Comparison of ENCODE assay signal across 22 cellular contexts in genomic region chr7:17624379-17624778, GRCh38.
DNase-seq lines count a peak whose midpoint lies in the region; ATAC-seq and TF ChIP-seq lines count a peak whose summit lies in the region.
"Had no signal": no experiment of that assay in that cellular context is flagged by ENCODE, and none has a peak within 500 bp of the region (broad histone marks: within the 10 kb centered on the region; RNA-seq: fewer than 3 reads in every experiment).

No MANE protein-coding gene starts in this region.

- H3K9ac ChIP-seq in mammary epithelial cell (ENCODE audit: insufficient read depth, low read length) (no peak overlapping the region), smooth muscle cell (ENCODE audit: low read depth) (peak overlapping the region; percentile 44), SK-N-SH (no peak overlapping the region)

- no peak overlapping the region for H3K27ac ChIP-seq in mammary epithelial cell (ENCODE audit: insufficient read depth, low read depth, low read length)
- H3K27ac ChIP-seq in SJSA1: peak overlapping the region; percentile 47
- peak overlapping the region; percentile 85 for H3K27ac ChIP-seq in smooth muscle cell (ENCODE audit: low read depth)
- H3K27ac ChIP-seq in suprapubic skin: no peak overlapping the region
- peak overlapping the region in 1 of 2 experiments; percentile 16; a peak in 2 of 4 replicates for H3K27ac ChIP-seq in SK-N-SH (ENCODE audit: low read depth in 2 of 2, low read length in 1 of 2)

- H3K36me3 Mint-ChIP-seq in MCF 10A (ENCODE audit: insufficient read depth, unreplicated experiment): no peaks in the 10 kb centered on the region

- H2AFZ ChIP-seq in mammary epithelial cell (ENCODE audit: low read depth, low read length) (no peak overlapping the region), smooth muscle cell (ENCODE audit: low read depth) (no peak overlapping the region), SK-N-SH (ENCODE audit: low read depth) (no peak overlapping the region)

- no peak for TF ChIP-seq RAD21 in SK-N-SH (IDR thresholded peaks at IDR 0.05; ENCODE audit: low read length)

- no peak overlapping the region for H3K4me3 ChIP-seq in mammary epithelial cell (replicated peaks in 1 of 3; ENCODE audit: insufficient read depth in 1 of 3, low read depth in 2 of 3, low read length in 3 of 3)
- H3K4me3 ChIP-seq in SJSA1: no peak overlapping the region
- no peak overlapping the region for H3K4me3 ChIP-seq in fibroblast of the aortic adventitia (ENCODE audit: low read depth, low read length)
- H3K4me3 ChIP-seq in smooth muscle cell: no peak overlapping the region
- H3K4me3 ChIP-seq in suprapubic skin: no peak overlapping the region
- no peak overlapping the region for H3K4me3 ChIP-seq in SK-N-SH (ENCODE audit: low read depth in 2 of 2, low read length in 1 of 2)
- H3K4me3 ChIP-seq: HAP-1 had no signal

- dilution Hi-C loops in mammary epithelial cell (cut with HindIII; ENCODE audit: low sequenced_read_pairs): no loop called here

- in situ Hi-C loops in mammary epithelial cell (cut with MboI; ENCODE audit: low sequenced_read_pairs in 2 of 2): no loop called here

- DNase-seq in MCF 10A (ENCODE audit: unreplicated experiment): no peak
- DNase-seq in mammary epithelial cell: no peak
- no peak for DNase-seq in SJSA1 (ENCODE audit: low read depth in 1 of 2, low spot score in 2 of 2)
- DNase-seq in fibroblast of the aortic adventitia (ENCODE audit: low read depth): peak; percentile 24
- no peak for DNase-seq in smooth muscle cell (lab: John Stamatoyannopoulos, UW; ENCODE audit: unreplicated experiment)
- DNase-seq in suprapubic skin (ENCODE audit: low spot score in 2 of 2): no peak
- no peak for DNase-seq in SK-N-SH
- no peak for DNase-seq in stimulated activated naive CD8-positive, alpha-beta T cell treated with anti-CD3 and anti-CD28 coated beads, Interleukin-15, Interleukin-2, amounts not matched to agents 100 U/mL and 50 U/mL, for 24 hours
- DNase-seq: 8988T, COR-L47, KG1, NCI-H146, NCI-H2081, NCI-H2171 treated with DMSO at 0.1 percent for 48 hours, NCI-H446, NCI-H748 treated with DMSO at 0.1 percent for 48 hours, OCI-M1, RPMI8226, SHP77 treated with DMSO at 0.1 percent for 48 hours had no signal

- TF ChIP-seq CTCF in MCF 10A (IDR thresholded peaks at IDR 0.05; ENCODE audit: unreplicated experiment) (no peak), mammary epithelial cell (conservative IDR thresholded peaks at IDR 0.05 in 1 of 2, IDR thresholded peaks at IDR 0.05 in 1 of 2; ENCODE audit: extremely low read depth in 1 of 2, insufficient read depth in 1 of 2, low read depth in 1 of 2, low read length in 2 of 2) (no peak), fibroblast of the aortic adventitia (IDR thresholded peaks at IDR 0.05; ENCODE audit: insufficient read depth, low read length) (no peak), smooth muscle cell (IDR thresholded peaks at IDR 0.05; ENCODE audit: borderline replicate concordance, insufficient read depth, poor library complexity, severe bottlenecking) (no peak), suprapubic skin (IDR thresholded peaks at IDR 0.05) (no peak), SK-N-SH (IDR thresholded peaks at IDR 0.05) (no peak)

- peak overlapping the region; percentile 57 for H3K27ac Mint-ChIP-seq in MCF 10A (ENCODE audit: low read depth, unreplicated experiment)
- H3K27ac Mint-ChIP-seq: B cell had no signal

- H3K36me3 ChIP-seq in mammary epithelial cell (ENCODE audit: insufficient read depth, low read length) (no peaks in the 10 kb centered on the region), SJSA1 (no peaks in the 10 kb centered on the region), smooth muscle cell (ENCODE audit: low read depth) (no peaks in the 10 kb centered on the region), suprapubic skin (no peaks in the 10 kb centered on the region), SK-N-SH (replicated peaks in 1 of 2; ENCODE audit: control insufficient read depth in 1 of 2, insufficient read depth in 2 of 2, low read length in 1 of 2) (no peaks in the 10 kb centered on the region)
- H3K36me3 ChIP-seq: HAP-1 had no signal

- H3K4me3 Mint-ChIP-seq in MCF 10A (ENCODE audit: unreplicated experiment): no peak overlapping the region
- H3K4me3 Mint-ChIP-seq: B cell had no signal

- H3K27me3 Mint-ChIP-seq in MCF 10A (ENCODE audit: insufficient read depth, unreplicated experiment): no peaks in the 10 kb centered on the region
- H3K27me3 Mint-ChIP-seq: B cell had no signal

- no peaks in the 10 kb centered on the region for H3K27me3 ChIP-seq in mammary epithelial cell (ENCODE audit: insufficient read depth, low read length)
- H3K27me3 ChIP-seq in SJSA1 (replicated peaks): no peaks in the 10 kb centered on the region
- H3K27me3 ChIP-seq in smooth muscle cell (ENCODE audit: low read depth): no peaks in the 10 kb centered on the region
- no peaks in the 10 kb centered on the region for H3K27me3 ChIP-seq in suprapubic skin
- no peaks in the 10 kb centered on the region for H3K27me3 ChIP-seq in SK-N-SH (ENCODE audit: insufficient read depth)

- no peaks in the 10 kb centered on the region for H3K9me3 ChIP-seq in mammary epithelial cell (replicated peaks; ENCODE audit: insufficient read depth, low read length)
- H3K9me3 ChIP-seq in SJSA1 (replicated peaks): no peaks in the 10 kb centered on the region
- H3K9me3 ChIP-seq in smooth muscle cell (replicated peaks; ENCODE audit: low read depth): no peaks in the 10 kb centered on the region
- H3K9me3 ChIP-seq in suprapubic skin: no peaks in the 10 kb centered on the region
- H3K9me3 ChIP-seq in SK-N-SH: no peaks in the 10 kb centered on the region
- H3K9me3 ChIP-seq: HAP-1 had no signal

- H3K9me3 Mint-ChIP-seq in MCF 10A (ENCODE audit: unreplicated experiment): no peaks in the 10 kb centered on the region

- intact Hi-C loops in MCF 10A (cut with micrococcal nuclease): no loop called here
- intact Hi-C loops in mammary epithelial cell (cut with micrococcal nuclease): no loop called here

- no TSS peak for BruUV-seq in MCF 10A (replicated peaks; lab: Mats Ljungman, UMichigan)
- BruUV-seq in mammary epithelial cell (replicated peaks; lab: Mats Ljungman, UMichigan): no TSS peak

- peaks cover 4% of the 10 kb centered on the region for H3K4me1 ChIP-seq in mammary epithelial cell (ENCODE audit: insufficient read depth, low read length)
- peaks cover 30% of the 10 kb centered on the region for H3K4me1 ChIP-seq in SJSA1 (replicated peaks)
- peaks cover 16% of the 10 kb centered on the region for H3K4me1 ChIP-seq in smooth muscle cell (ENCODE audit: low read depth)
- peaks cover 8% of the 10 kb centered on the region for H3K4me1 ChIP-seq in suprapubic skin
- H3K4me1 ChIP-seq in SK-N-SH (ENCODE audit: control insufficient read depth in 1 of 2, insufficient read depth in 2 of 2, low read depth in 1 of 2, low read length in 1 of 2): no peaks in the 10 kb centered on the region; a peak in 1 of 4 replicates

- H4K20me1 ChIP-seq in mammary epithelial cell (ENCODE audit: insufficient read depth, low read length): no peaks in the 10 kb centered on the region
- no peaks in the 10 kb centered on the region for H4K20me1 ChIP-seq in smooth muscle cell (ENCODE audit: low read depth)
- H4K20me1 ChIP-seq in SK-N-SH (ENCODE audit: insufficient read depth): no peaks in the 10 kb centered on the region

- CTCF ChIA-PET in MCF 10A (lab: Yijun Ruan, JAX) (interaction anchor here (0.7 kb wide), 1 partner anchor 45 kb away, joined by 3 read pairs; no protein-coding TSS in a partner anchor), mammary epithelial cell (lab: Charles Lee; ENCODE audit: low non-redundant PET) (no interaction called here), SK-N-SH (lab: Yijun Ruan, JAX) (interaction anchor here (1.5 to 2.5 kb wide), 3 partner anchors 9 to 16 kb away, joined by 3 to 11 read pairs (median 4); no protein-coding TSS in a partner anchor)

- H3K79me2 ChIP-seq in mammary epithelial cell (ENCODE audit: insufficient read depth, low read length) (no peaks in the 10 kb centered on the region), smooth muscle cell (ENCODE audit: low read depth) (no peaks in the 10 kb centered on the region), SK-N-SH (ENCODE audit: insufficient read depth) (no peaks in the 10 kb centered on the region)

- no peak for TF ChIP-seq POLR2A in suprapubic skin (IDR thresholded peaks at IDR 0.05)

- TF ChIP-seq EP300 in suprapubic skin (IDR thresholded peaks at IDR 0.05) (no peak), SK-N-SH (IDR thresholded peaks at IDR 0.05; ENCODE audit: borderline replicate concordance in 1 of 2, low read depth in 1 of 2, low read length in 1 of 2) (no peak)

- ATAC-seq in stimulated activated naive CD8-positive, alpha-beta T cell treated with anti-CD3 and anti-CD28 coated beads, Interleukin-15, Interleukin-2, amounts not matched to agents 100 U/mL and 50 U/mL, for 24 hours: no peak
- ATAC-seq: HepG2 had no signal

- H3K4me1 Mint-ChIP-seq in MCF 10A (ENCODE audit: insufficient read depth, unreplicated experiment): peaks cover 19% of the 10 kb centered on the region
- H3K4me1 Mint-ChIP-seq: B cell had no signal

- POLR2A ChIA-PET in MCF 10A (lab: Yijun Ruan, JAX) (interaction anchor here (0.7 to 1.8 kb wide), 4 partner anchors 9 to 72 kb away, joined by 4 to 7 read pairs (median 6); no protein-coding TSS in a partner anchor), SK-N-SH (lab: Yijun Ruan, JAX) (no interaction called here)

- H3F3A ChIP-seq in smooth muscle cell (ENCODE audit: low read depth): peaks cover 14% of the 10 kb centered on the region
- H3F3A ChIP-seq in SK-N-SH (replicated peaks; ENCODE audit: insufficient read depth): no peaks in the 10 kb centered on the region

- H3K4me2 ChIP-seq in mammary epithelial cell (ENCODE audit: insufficient read depth, low read depth, low read length) (no peak overlapping the region), smooth muscle cell (peak overlapping the region; percentile 60), SK-N-SH (no peak overlapping the region)

- H3K9me2 ChIP-seq in SK-N-SH: no peaks in the 10 kb centered on the region

TF ChIP-seq in SK-N-SH, 30 proteins besides CTCF, POLR2A, EP300 and RAD21 (continues in another document):
- TF ChIP-seq FOXM1 (IDR thresholded peaks at IDR 0.05; ENCODE audit: low read depth) (no peak), SIN3A (IDR thresholded peaks at IDR 0.05; ENCODE audit: borderline replicate concordance, low read depth, low read length) (no peak), SMC3 (IDR thresholded peaks at IDR 0.05; ENCODE audit: low read depth, low read length) (no peak), FOXJ3 (CRISPR knock-in tag; IDR thresholded peaks at IDR 0.05) (no peak), PBX3 (IDR thresholded peaks at IDR 0.05) (no peak), TCF12 (IDR thresholded peaks at IDR 0.05) (no peak), POLR2AphosphoS5 (IDR thresholded peaks at IDR 0.05; ENCODE audit: low read depth, low read length) (no peak)

Comparison
In these comparisons a context has a peak if more than half of its experiments do, and no peak if none do; other contexts are left out.
1. H3K27ac ChIP-seq: peak in SJSA1 (single experiment) and smooth muscle cell (single experiment); none in mammary epithelial cell (single experiment) and suprapubic skin (single experiment).